ENCODE assay signal across 29 cellular contexts in the genomic region with DNA sequence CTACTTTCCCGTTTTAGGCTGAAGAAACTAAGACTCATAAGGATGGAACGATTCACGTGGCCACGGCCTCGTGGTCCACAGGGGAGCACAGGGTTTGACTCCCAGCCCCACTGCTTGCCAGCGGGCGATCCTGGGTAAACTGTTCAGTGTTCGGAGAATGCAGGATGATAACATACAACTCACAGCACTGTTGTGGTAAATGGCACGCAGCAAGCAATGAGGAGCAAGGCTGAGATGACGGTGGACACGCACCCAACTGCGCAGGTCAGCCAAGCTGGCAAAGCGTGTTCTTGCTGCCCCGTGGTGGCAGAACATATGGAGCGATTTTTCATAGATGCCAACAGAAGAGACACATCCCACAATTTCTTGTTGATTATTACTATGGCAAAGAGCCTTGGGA.
"Had no signal": no experiment of that assay in that cellular context is flagged by ENCODE, and none has a peak within 500 bp of the region (broad histone marks: within the 10 kb centered on the region; RNA-seq: fewer than 3 reads in every experiment).

No MANE protein-coding gene starts in this region.

- H3K9me3 ChIP-seq: SJCRH30, SK-N-SH had no signal

- H3K27me3 Mint-ChIP-seq: activated CD8-positive, alpha-beta T cell treated with anti-CD3 and anti-CD28 coated beads for 36 hours had no signal

- H3K9me3 Mint-ChIP-seq: activated CD8-positive, alpha-beta T cell treated with anti-CD3 and anti-CD28 coated beads for 36 hours; activated naive CD4-positive, alpha-beta T cell treated with anti-CD3 and anti-CD28 coated beads, Interleukin-2, amount 10 ng/mL, durations not matched to agents 7 days and 5 days; activated naive CD8-positive, alpha-beta T cell treated with anti-CD3 and anti-CD28 coated beads for 36 hours; activated T-cell treated with anti-CD3 and anti-CD28 coated beads, Interleukin-2, amount 50 U/mL, for 72 hours; activated T-helper 2 cell treated with anti-CD3 and anti-CD28 coated beads, Interferon-gamma antibody, Interleukin-2, Interleukin-4, amounts not matched to agents 10 μg/mL and 5 μg/mL and 100 μg/mL, durations not matched to agents 14 hours and 24 hours and 36 hours had no signal

- H3K36me3 Mint-ChIP-seq: activated naive CD8-positive, alpha-beta T cell treated with anti-CD3 and anti-CD28 coated beads for 36 hours had no signal

- H3K4me3 Mint-ChIP-seq: activated CD8-positive, alpha-beta T cell treated with anti-CD3 and anti-CD28 coated beads for 36 hours; activated naive CD4-positive, alpha-beta T cell treated with anti-CD3 and anti-CD28 coated beads, Interleukin-2, amount 10 ng/mL, durations not matched to agents 7 days and 5 days; activated naive CD8-positive, alpha-beta T cell treated with anti-CD3 and anti-CD28 coated beads for 36 hours; activated T-cell treated with anti-CD3 and anti-CD28 coated beads, Interleukin-2, amount 50 U/mL, for 72 hours had no signal

- DNase-seq: activated CD4-positive, CD25-positive, alpha-beta regulatory T cell; activated CD8-positive, alpha-beta memory T cell treated with anti-CD3 and anti-CD28 coated beads, Interleukin-2, amount 50 U/mL, for 4 hours; activated CD8-positive, alpha-beta T cell treated with anti-CD3 and anti-CD28 coated beads for 36 hours; activated gamma-delta T cell treated with Interleukin-2 at 50 U/mL for 16 hours; activated naive CD4-positive, alpha-beta T cell treated with anti-CD3 and anti-CD28 coated beads, Interleukin-2, amount 10 ng/mL, durations not matched to agents 7 days and 5 days; activated naive CD8-positive, alpha-beta T cell treated with anti-CD3 and anti-CD28 coated beads for 36 hours; activated T-cell treated with anti-CD3 and anti-CD28 coated beads, Interleukin-2, amount 50 U/mL, for 72 hours; brain microvascular endothelial cell; cerebellar nuclear complex; MM.1S; NCI-H1105; NCI-H1436; NCI-H1694 treated with DMSO at 0.1 percent for 48 hours; NCI-H2029 treated with DMSO at 0.1 percent for 48 hours; NCI-H345; NCI-H510A; NCI-H526 treated with DMSO at 0.1 percent for 48 hours; NCI-H82; NK-92 treated with Interleukin-12 subunit alpha and Interleukin-12 subunit beta, amount 100 ng/mL, for 24 hours; OCI-M1; RPMI8226; SJCRH30; SK-N-SH; T-helper 1 cell had no signal

- H3K4me3 ChIP-seq: cardiac muscle cell, SJCRH30 had no signal

- H3K27ac Mint-ChIP-seq: activated CD8-positive, alpha-beta T cell treated with anti-CD3 and anti-CD28 coated beads for 36 hours; activated naive CD4-positive, alpha-beta T cell treated with anti-CD3 and anti-CD28 coated beads, Interleukin-2, amount 10 ng/mL, durations not matched to agents 7 days and 5 days; activated naive CD8-positive, alpha-beta T cell treated with anti-CD3 and anti-CD28 coated beads for 36 hours; activated T-cell treated with anti-CD3 and anti-CD28 coated beads, Interleukin-2, amount 50 U/mL, for 72 hours; activated T-helper 2 cell treated with anti-CD3 and anti-CD28 coated beads, Interferon-gamma antibody, Interleukin-2, Interleukin-4, amounts not matched to agents 10 μg/mL and 5 μg/mL and 100 μg/mL, durations not matched to agents 14 hours and 24 hours and 36 hours had no signal

- ATAC-seq: activated CD8-positive, alpha-beta T cell treated with anti-CD3 and anti-CD28 coated beads for 36 hours; activated T-cell treated with anti-CD3 and anti-CD28 coated beads, Interleukin-2, amount 50 U/mL, for 72 hours; Panc1; Right ventricle myocardium inferior had no signal

- H3K4me1 ChIP-seq: SJCRH30 had no signal

- H3K36me3 ChIP-seq: brain microvascular endothelial cell, cardiac muscle cell had no signal

- H3K27ac ChIP-seq: brain microvascular endothelial cell, cardiac muscle cell, SJCRH30, VCaP had no signal

- H3K27me3 ChIP-seq: brain microvascular endothelial cell, cardiac muscle cell, SJCRH30 had no signal

- H3K4me2 ChIP-seq: SK-N-SH had no signal
